9 cellular contexts compared by ENCODE assay signal in genomic region chr18:63831080-63831788, GRCh38. TPM values are rescaled to one million over a fixed set of nuclear protein-coding genes. Genes with fewer than 3 reads are reported as not detected.
A peak's percentile ranks its signal among the peaks of the same experiment; 100 is the strongest.
DNase-seq lines count a peak whose midpoint lies in the region; TF ChIP-seq lines count a peak whose summit lies in the region.
"Had no signal": no experiment of that assay in that cellular context is flagged by ENCODE, and none has a peak within 500 bp of the region (broad histone marks: within the 10 kb centered on the region; RNA-seq: fewer than 3 reads in every experiment).

No MANE protein-coding gene starts in this region.

- no peaks in the 10 kb centered on the region for H3K9me3 Mint-ChIP-seq in activated CD4-positive, alpha-beta T cell treated with anti-CD3 and anti-CD28 coated beads, Interleukin-2, amount 10 ng/mL, durations not matched to agents 24 days and 14 days

- no peak for TF ChIP-seq POLR2A in prostate gland (IDR thresholded peaks at IDR 0.05)

- H3K36me3 ChIP-seq in GM23248 (ENCODE audit: low read depth) (no peaks in the 10 kb centered on the region), prostate gland (no peaks in the 10 kb centered on the region)

- no peaks in the 10 kb centered on the region for H3K9me2 ChIP-seq in GM23248 (ENCODE audit: insufficient read depth)

- peaks cover 40% of the 10 kb centered on the region for H3K27me3 Mint-ChIP-seq in activated CD4-positive, alpha-beta T cell treated with anti-CD3 and anti-CD28 coated beads, Interleukin-2, amount 10 ng/mL, durations not matched to agents 24 days and 14 days

- WGBS in GM23248 (ENCODE audit: low coverage in 1 of 2, low lambda C conversion rate in 2 of 2, missing lambda C conversion rate in 2 of 2), 2 experiments, result 60 to 72% methylated on average over 6 of the region's 6 CpGs
- 80% methylated on average over 6 of the region's 6 CpGs for WGBS in prostate gland

- no peaks in the 10 kb centered on the region for H3K27me3 ChIP-seq in GM23248 (replicated peaks; ENCODE audit: insufficient read depth)
- no peaks in the 10 kb centered on the region for H3K27me3 ChIP-seq in prostate gland (replicated peaks; ENCODE audit: insufficient read depth)
- H3K27me3 ChIP-seq: body of pancreas had no signal

- peak overlapping the region; percentile 62 for H3K4me2 ChIP-seq in GM23248 (ENCODE audit: unreplicated experiment)

- TF ChIP-seq CTCF in GM12865 (IDR thresholded peaks at IDR 0.05; ENCODE audit: insufficient read depth, low read depth, low read length, missing control alignments) (no peak), prostate gland (IDR thresholded peaks at IDR 0.05) (no peak)

- no peak overlapping the region for H3K4me3 Mint-ChIP-seq in activated CD4-positive, alpha-beta T cell treated with anti-CD3 and anti-CD28 coated beads, Interleukin-2, amount 10 ng/mL, durations not matched to agents 24 days and 14 days

- no peak overlapping the region for H3K27ac Mint-ChIP-seq in activated CD4-positive, alpha-beta T cell treated with anti-CD3 and anti-CD28 coated beads, Interleukin-2, amount 10 ng/mL, durations not matched to agents 24 days and 14 days

- H3K27ac ChIP-seq in GM23248 (peak overlapping the region; percentile 60), prostate gland (no peak overlapping the region)
- H3K27ac ChIP-seq: body of pancreas had no signal

- H3K4me3 ChIP-seq in GM12865 (ENCODE audit: low read depth, low read length) (no peak overlapping the region), GM23248 (no peak overlapping the region), prostate gland (no peak overlapping the region)
- H3K4me3 ChIP-seq: body of pancreas had no signal

- in situ Hi-C loops in GM23248 (cut with MboI), result loop anchor here (25.0 kb wide), 3 partner anchors 244 to 819 kb away; partner anchors contain the start of genes KDSR and SERPINB13

- no peak overlapping the region for H2AFZ ChIP-seq in GM23248

- H3K79me2 ChIP-seq in GM23248 (ENCODE audit: insufficient read depth), result no peaks in the 10 kb centered on the region

- no peak overlapping the region for H3K9ac ChIP-seq in GM23248

- peaks cover 59% of the 10 kb centered on the region for H3F3A ChIP-seq in GM23248 (ENCODE audit: insufficient read depth)

- H3K4me1 ChIP-seq in GM23248 (ENCODE audit: insufficient read depth) (peaks cover 66% of the 10 kb centered on the region), prostate gland (replicated peaks) (no peaks in the 10 kb centered on the region)
- H3K4me1 ChIP-seq: body of pancreas had no signal

- no peaks in the 10 kb centered on the region for H3K36me3 Mint-ChIP-seq in activated CD4-positive, alpha-beta T cell treated with anti-CD3 and anti-CD28 coated beads, Interleukin-2, amount 10 ng/mL, durations not matched to agents 24 days and 14 days (ENCODE audit: low read depth)

- H4K20me1 ChIP-seq in GM23248 (ENCODE audit: insufficient read depth), result no peaks in the 10 kb centered on the region

- DNase-seq in GM12865 (ENCODE audit: low read depth), result peak; percentile 65
- peak; percentile 69 for DNase-seq in GM23248
- peak; percentile 88 for DNase-seq in LHCN-M2 (ENCODE audit: low read depth)
- DNase-seq in fibroblast of gingiva (ENCODE audit: low read depth), result peak; percentile 9
- DNase-seq in cerebellar nuclear complex (lab: John Stamatoyannopoulos, UW), result no peak
- no peak for DNase-seq in SW 1271 (lab: John Stamatoyannopoulos, UW)
- DNase-seq in activated CD4-positive, alpha-beta T cell treated with anti-CD3 and anti-CD28 coated beads, Interleukin-2, amount 10 ng/mL, durations not matched to agents 24 days and 14 days, result no peak
- no peak for DNase-seq in prostate gland (ENCODE audit: low spot score)

- peaks cover 7% of the 10 kb centered on the region for H3K4me1 Mint-ChIP-seq in activated CD4-positive, alpha-beta T cell treated with anti-CD3 and anti-CD28 coated beads, Interleukin-2, amount 10 ng/mL, durations not matched to agents 24 days and 14 days

- H3K9me3 ChIP-seq in GM23248 (ENCODE audit: low read depth) (no peaks in the 10 kb centered on the region), prostate gland (no peaks in the 10 kb centered on the region)
- H3K9me3 ChIP-seq: body of pancreas had no signal

- intact Hi-C loops in activated CD4-positive, alpha-beta T cell treated with anti-CD3 and anti-CD28 coated beads, Interleukin-2, amount 10 ng/mL, durations not matched to agents 24 days and 14 days (cut with micrococcal nuclease), result loop anchor here (5.0 kb wide), 1 partner anchor 51 kb away; no protein-coding TSS in a partner anchor
- intact Hi-C loops in prostate gland (cut with DNase I), result no loop called here

RNA-seq across cellular contexts. Expression of gene SERPINB7, which starts 56.0 kb away (rescaled TPM):
- 12.2 and 18.6 TPM in 2 replicates for total RNA-seq in GM23248 (2014; rRNA removed; shearing (Covaris generic))
- polyA plus RNA-seq in GM23248 (2016; fragmentation: Nextera tagmentation; extraction: Ambion mirVana), result 12.5 and 13.8 TPM in 2 replicates
- total RNA-seq in LHCN-M2 (2014; rRNA removed) (7.2 and 12.6 TPM in 2 replicates), prostate gland (under 1 TPM in 1 of 2 donors, not detected in 1; 0.97 TPM)
- polyA plus RNA-seq in LHCN-M2 (2012), result 14.5 TPM
- total RNA-seq in activated CD4-positive, alpha-beta T cell treated with anti-CD3 and anti-CD28 coated beads, Interleukin-2, amount 10 ng/mL, durations not matched to agents 24 days and 14 days, result not detected in 2 replicates
- total RNA-seq: body of pancreas had no signal

RNA-seq across cellular contexts. Expression of gene SERPINB2, which starts 56.3 kb away (rescaled TPM):
- total RNA-seq in GM23248 (2014; rRNA removed; shearing (Covaris generic)), result 6.1 and 13.0 TPM in 2 replicates
- 10.6 and 10.7 TPM in 2 replicates for polyA plus RNA-seq in GM23248 (2016; fragmentation: Nextera tagmentation; extraction: Ambion mirVana)
- 0.80 and 1.0 TPM in 2 replicates for total RNA-seq in LHCN-M2 (2014; rRNA removed)
- polyA plus RNA-seq in LHCN-M2 (2012), result 0.60 TPM
- not detected in 2 replicates for total RNA-seq in activated CD4-positive, alpha-beta T cell treated with anti-CD3 and anti-CD28 coated beads, Interleukin-2, amount 10 ng/mL, durations not matched to agents 24 days and 14 days
- under 1 TPM; 0.18 to 0.62 TPM for total RNA-seq in prostate gland

Comparison
In these comparisons a context has a peak if more than half of its experiments do, and no peak if none do; other contexts are left out.
1. DNase-seq: peak in GM12865 (single experiment), GM23248 (single experiment), LHCN-M2 (single experiment) and fibroblast of gingiva (single experiment); none in cerebellar nuclear complex (0 of 2), SW 1271 (0 of 2), activated CD4-positive, alpha-beta T cell treated with anti-CD3 and anti-CD28 coated beads, Interleukin-2, amount 10 ng/mL, durations not matched to agents 24 days and 14 days (single experiment) and prostate gland (single experiment).